8 cellular contexts compared by ENCODE assay signal in genomic region chr4:156941940-156942548, GRCh38. TPM values are rescaled to one million over a fixed set of nuclear protein-coding genes. Genes with fewer than 3 reads are reported as not detected.
DNase-seq lines count a peak whose midpoint lies in the region; ATAC-seq and TF ChIP-seq lines count a peak whose summit lies in the region.

No MANE protein-coding gene starts in this region.

- no peaks in the 10 kb centered on the region for H3K36me3 Mint-ChIP-seq in type B pancreatic cell
- H3K36me3 Mint-ChIP-seq in activated CD4-positive, alpha-beta T cell treated with anti-CD3 and anti-CD28 coated beads, Interleukin-2, amount 10 ng/mL, durations not matched to agents 24 days and 14 days (ENCODE audit: low read depth): no peaks in the 10 kb centered on the region

- ATAC-seq in GM19397 (IDR thresholded peaks at IDR 0.05; ENCODE audit: unreplicated experiment): no peak

- H3K9me3 ChIP-seq in adipocyte (ENCODE audit: control insufficient read depth, low read length): no peaks in the 10 kb centered on the region
- no peaks in the 10 kb centered on the region for H3K9me3 ChIP-seq in iPS-20b (ENCODE audit: insufficient read depth, low read depth, low read length)

- no peaks in the 10 kb centered on the region for H3K27me3 ChIP-seq in adipocyte (replicated peaks; ENCODE audit: control insufficient read depth, insufficient read depth, low read length)
- H3K27me3 ChIP-seq in iPS-20b (ENCODE audit: insufficient read depth, low read length): no peaks in the 10 kb centered on the region

- peak overlapping the region; percentile 87 for H3K27ac Mint-ChIP-seq in type B pancreatic cell
- no peak overlapping the region for H3K27ac Mint-ChIP-seq in activated CD4-positive, alpha-beta T cell treated with anti-CD3 and anti-CD28 coated beads, Interleukin-2, amount 10 ng/mL, durations not matched to agents 24 days and 14 days

- TF ChIP-seq CTCF in type B pancreatic cell (conservative IDR thresholded peaks at IDR 0.05): no peak

- H3K36me3 ChIP-seq in adipocyte (ENCODE audit: control insufficient read depth, insufficient read depth, low read length, severe bottlenecking): no peaks in the 10 kb centered on the region
- H3K36me3 ChIP-seq in iPS-20b (ENCODE audit: insufficient read depth, low read depth, low read length): no peaks in the 10 kb centered on the region

- H3K4me3 Mint-ChIP-seq in type B pancreatic cell: peak overlapping the region; percentile 54
- no peak overlapping the region for H3K4me3 Mint-ChIP-seq in activated CD4-positive, alpha-beta T cell treated with anti-CD3 and anti-CD28 coated beads, Interleukin-2, amount 10 ng/mL, durations not matched to agents 24 days and 14 days

- H3K4me1 ChIP-seq in adipocyte (ENCODE audit: control insufficient read depth, insufficient read depth, low read length) (peaks cover 30% of the 10 kb centered on the region), iPS-20b (ENCODE audit: insufficient read depth, low read length) (peaks cover 17% of the 10 kb centered on the region; the same call in 1 of the 2 replicates)

- no peak overlapping the region for H3K9ac ChIP-seq in adipocyte (ENCODE audit: low read length)
- H3K9ac ChIP-seq in iPS-20b (ENCODE audit: low read depth, low read length): peak overlapping the region; percentile 77; the same call in 1 of the 2 replicates

- no peaks in the 10 kb centered on the region for H3K9me3 Mint-ChIP-seq in type B pancreatic cell
- no peaks in the 10 kb centered on the region for H3K9me3 Mint-ChIP-seq in activated CD4-positive, alpha-beta T cell treated with anti-CD3 and anti-CD28 coated beads, Interleukin-2, amount 10 ng/mL, durations not matched to agents 24 days and 14 days

- H3K4me3 ChIP-seq in adipocyte (ENCODE audit: low read length): no peak overlapping the region
- H3K4me3 ChIP-seq in iPS-20b (ENCODE audit: low read length): peak overlapping the region; percentile 16; the same call in 1 of the 2 replicates

- intact Hi-C loops in activated CD4-positive, alpha-beta T cell treated with anti-CD3 and anti-CD28 coated beads, Interleukin-2, amount 10 ng/mL, durations not matched to agents 24 days and 14 days (cut with micrococcal nuclease): no loop called here

- H3K27ac ChIP-seq in iPS-20b (ENCODE audit: low read length): peak overlapping the region; percentile 40

- peaks cover 47% of the 10 kb centered on the region for H3K4me1 Mint-ChIP-seq in type B pancreatic cell (ENCODE audit: unreplicated experiment)
- no peaks in the 10 kb centered on the region for H3K4me1 Mint-ChIP-seq in activated CD4-positive, alpha-beta T cell treated with anti-CD3 and anti-CD28 coated beads, Interleukin-2, amount 10 ng/mL, durations not matched to agents 24 days and 14 days

- DNase-seq in HuH-7.5 (ENCODE audit: low spot score) (peak; percentile 8), adipocyte (ENCODE audit: low read depth) (peak; percentile 94), type B pancreatic cell (ENCODE audit: extremely low spot score, unreplicated experiment) (peak; percentile 68), globus pallidus (ENCODE audit: low spot score) (no peak), Kasumi-1 (lab: John Stamatoyannopoulos, UW) (no peak)
- no peak for DNase-seq in activated CD4-positive, alpha-beta T cell treated with anti-CD3 and anti-CD28 coated beads, Interleukin-2, amount 10 ng/mL, durations not matched to agents 24 days and 14 days

- no peaks in the 10 kb centered on the region for H3K27me3 Mint-ChIP-seq in type B pancreatic cell
- H3K27me3 Mint-ChIP-seq in activated CD4-positive, alpha-beta T cell treated with anti-CD3 and anti-CD28 coated beads, Interleukin-2, amount 10 ng/mL, durations not matched to agents 24 days and 14 days: no peaks in the 10 kb centered on the region

RNA-seq across cellular contexts. Expression of gene PDGFC, which starts 29.6 kb away (rescaled TPM):
- total RNA-seq in type B pancreatic cell (ENCODE audit: low replicate concordance): 18.1 and 39.9 TPM in 2 replicates
- not detected in 2 replicates for total RNA-seq in activated CD4-positive, alpha-beta T cell treated with anti-CD3 and anti-CD28 coated beads, Interleukin-2, amount 10 ng/mL, durations not matched to agents 24 days and 14 days

Comparison
In these comparisons a context has a peak if more than half of its experiments do, and no peak if none do; other contexts are left out.
1. DNase-seq: peak in HuH-7.5 (single experiment), adipocyte (single experiment) and type B pancreatic cell (single experiment); none in globus pallidus (single experiment), Kasumi-1 (0 of 2) and activated CD4-positive, alpha-beta T cell treated with anti-CD3 and anti-CD28 coated beads, Interleukin-2, amount 10 ng/mL, durations not matched to agents 24 days and 14 days (single experiment).
2. RNA of gene PDGFC, which starts 29.6 kb away (total RNA-seq): 18.1 to 39.9 TPM in type B pancreatic cell; not detected in activated CD4-positive, alpha-beta T cell treated with anti-CD3 and anti-CD28 coated beads, Interleukin-2, amount 10 ng/mL, durations not matched to agents 24 days and 14 days; every median in the first group is over 10 times any median in the second.